ENCODE assay signal across 19 cellular contexts in the genomic region with DNA sequence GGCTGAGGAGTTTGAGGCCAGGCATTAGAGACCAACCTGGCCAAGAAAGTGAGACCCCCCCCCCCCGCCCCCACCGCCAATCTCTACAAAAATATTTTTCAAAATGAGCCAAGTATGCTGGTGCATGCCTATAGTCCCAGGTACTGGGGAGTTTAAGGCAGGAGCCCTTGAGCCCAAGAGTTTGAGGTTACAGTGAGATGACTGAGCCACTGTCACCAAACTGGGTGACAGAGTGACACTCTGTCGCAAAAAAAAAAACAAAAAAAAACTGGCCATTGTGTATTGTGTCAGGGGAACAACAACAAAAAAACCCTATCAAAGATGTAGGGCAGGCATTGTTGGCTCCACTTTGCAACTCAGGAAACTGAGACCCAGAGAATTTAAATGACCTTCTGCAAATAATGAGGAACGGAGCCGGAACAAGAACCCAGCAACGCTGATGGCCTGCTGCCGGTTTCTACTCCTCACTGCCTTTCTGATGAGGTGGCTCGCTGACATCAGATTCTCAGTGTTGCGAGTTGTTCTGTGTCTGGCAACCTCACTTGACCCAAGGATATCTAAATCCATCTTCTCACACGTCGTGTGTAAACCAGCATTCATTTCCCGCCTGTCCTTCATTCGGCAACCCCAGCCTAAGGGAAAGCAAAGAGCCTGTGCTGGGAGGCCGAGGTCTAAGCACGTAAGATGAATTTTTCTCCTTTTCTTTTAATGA.
"Had no signal": no experiment of that assay in that cellular context is flagged by ENCODE, and none has a peak within 500 bp of the region (broad histone marks: within the 10 kb centered on the region; RNA-seq: fewer than 3 reads in every experiment).

No MANE protein-coding gene starts in this region.

- H3K4me3 Mint-ChIP-seq: mesothelial cell of epicardium, nephron had no signal

- DNase-seq: activated CD4-positive, alpha-beta T cell treated with anti-CD3 and anti-CD28 coated beads for 4 hours; activated CD4-positive, CD25-positive, alpha-beta regulatory T cell; aorta; effector memory CD8-positive, alpha-beta T cell; foreskin melanocyte; glutamatergic neuron; hippocampal formation; left ventricle myocardium inferior; right lobe of liver; stimulated activated naive B cell treated with anti-CD40 and anti-IgM and Interleukin-4, amounts not matched to agents 10 μg/mL and 1 μg/mL and 100 μg/mL, for 72 hours; T1000; transverse colon; uterus had no signal

- H3K9ac ChIP-seq: parathyroid adenoma had no signal

- H3K27ac ChIP-seq: left ventricle myocardium inferior, parathyroid adenoma, right lobe of liver, skin epidermis, transverse colon, uterus had no signal

- H2AFZ ChIP-seq: parathyroid adenoma had no signal

- H3K36me3 ChIP-seq: left ventricle myocardium inferior, right lobe of liver, transverse colon, uterus had no signal

- H3K4me1 Mint-ChIP-seq: mesothelial cell of epicardium; nephron; stimulated activated naive B cell treated with anti-CD40 and anti-IgM and Interleukin-4, amounts not matched to agents 10 μg/mL and 1 μg/mL and 100 μg/mL, for 72 hours had no signal

- H3K27me3 ChIP-seq: right lobe of liver, transverse colon, uterus had no signal

- H3K27ac Mint-ChIP-seq: mesothelial cell of epicardium; nephron; stimulated activated naive B cell treated with anti-CD40 and anti-IgM and Interleukin-4, amounts not matched to agents 10 μg/mL and 1 μg/mL and 100 μg/mL, for 72 hours had no signal

- H3K4me3 ChIP-seq: left ventricle myocardium inferior, right lobe of liver, skin epidermis, transverse colon, uterus had no signal

- H3K9me3 ChIP-seq: right lobe of liver, transverse colon, uterus had no signal

- H3K4me1 ChIP-seq: left ventricle myocardium inferior, right lobe of liver, transverse colon, uterus had no signal

- H3K27me3 Mint-ChIP-seq: effector memory CD8-positive, alpha-beta T cell had no signal

- H3K9me3 Mint-ChIP-seq: effector memory CD8-positive, alpha-beta T cell; nephron had no signal

- ATAC-seq: esophagus mucosa; right lobe of liver; stimulated activated naive B cell treated with anti-CD40 and anti-IgM and Interleukin-4, amounts not matched to agents 10 μg/mL and 1 μg/mL and 100 μg/mL, for 72 hours had no signal

- H3K36me3 Mint-ChIP-seq: activated naive CD4-positive, alpha-beta T cell treated with anti-CD3 and anti-CD28 coated beads, Interleukin-2, amount 50 U/mL, for 72 hours; mesothelial cell of epicardium; stimulated activated naive B cell treated with anti-CD40 and anti-IgM and Interleukin-4, amounts not matched to agents 10 μg/mL and 1 μg/mL and 100 μg/mL, for 72 hours had no signal

- H3K79me2 ChIP-seq: parathyroid adenoma had no signal
